In the genomic region with DNA sequence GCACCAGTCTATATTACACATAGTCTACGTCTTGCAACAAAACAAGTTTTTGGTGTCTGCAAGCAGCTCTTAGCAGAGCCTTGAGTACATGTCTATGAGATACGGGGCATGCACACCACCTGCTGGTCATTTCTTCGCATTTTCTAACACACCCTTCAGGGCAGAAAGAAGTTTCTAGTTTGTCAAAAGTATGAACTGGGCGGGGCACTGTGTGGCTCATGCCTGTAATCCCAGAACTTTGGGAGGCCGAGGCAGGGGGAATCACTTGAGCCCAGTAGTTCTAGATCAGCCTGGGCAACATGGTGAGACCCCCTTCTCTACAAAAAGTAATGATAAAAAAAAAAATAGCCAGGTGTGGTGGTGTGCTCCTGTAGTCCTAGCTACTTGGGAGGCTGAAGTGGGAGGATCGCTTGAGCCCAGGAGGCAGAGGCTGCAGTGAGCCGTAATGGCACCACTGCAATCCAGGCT, we compare ENCODE assay signal across 9 cellular contexts.
DNase-seq lines count a peak whose midpoint lies in the region; ATAC-seq and TF ChIP-seq lines count a peak whose summit lies in the region.
"Had no signal": no experiment of that assay in that cellular context is flagged by ENCODE, and none has a peak within 500 bp of the region (broad histone marks: within the 10 kb centered on the region; RNA-seq: fewer than 3 reads in every experiment).

No MANE protein-coding gene starts in this region.

- no peak overlapping the region for H3K4ac ChIP-seq in mesenchymal stem cell (ENCODE audit: low read depth in 1 of 2, low read length in 2 of 2)

- H4K8ac ChIP-seq in mesenchymal stem cell (ENCODE audit: low read length) = peak overlapping the region; percentile 36

- no peak overlapping the region for H2BK5ac ChIP-seq in mesenchymal stem cell (ENCODE audit: low read depth, low read length, poor library complexity, severe bottlenecking)

- CTCF ChIA-PET in activated CD8-positive, alpha-beta T cell treated with anti-CD3 and anti-CD28 coated beads for 36 hours (lab: Charles Lee) = interaction anchor here (0.5 to 10.9 kb wide), 32 partner anchors 11 to 409 kb away, joined by 3 to 153 read pairs (median 4); a partner anchor contains a TSS

- no peak overlapping the region for H3K18ac ChIP-seq in mesenchymal stem cell (ENCODE audit: low read depth in 1 of 2, low read length in 2 of 2)

- H3K9ac ChIP-seq in mesenchymal stem cell (ENCODE audit: low read length) = peak overlapping the region; percentile 52

- TF ChIP-seq CTCF in AG10803 (conservative IDR thresholded peaks at IDR 0.05; ENCODE audit: low read length) = peak; percentile 81
- peak; percentile 86 for TF ChIP-seq CTCF in activated CD8-positive, alpha-beta T cell treated with anti-CD3 and anti-CD28 coated beads for 36 hours (IDR thresholded peaks at IDR 0.05)

- no peak overlapping the region for H2AFZ ChIP-seq in mesenchymal stem cell (ENCODE audit: low read depth, low read length)

- H3K36me3 ChIP-seq in mesenchymal stem cell (ENCODE audit: control insufficient read depth in 1 of 2, insufficient read depth in 2 of 2, low read depth in 1 of 2, low read length in 2 of 2) = no peaks in the 10 kb centered on the region

- H2BK120ac ChIP-seq in mesenchymal stem cell (ENCODE audit: low read depth, low read length) = no peak overlapping the region

- H3K4me1 Mint-ChIP-seq in activated CD8-positive, alpha-beta T cell treated with anti-CD3 and anti-CD28 coated beads for 36 hours (ENCODE audit: low read depth) = peaks cover 32% of the 10 kb centered on the region
- peaks cover 1 to 12% of the 10 kb centered on the region in 2 donors for H3K4me1 Mint-ChIP-seq in effector memory CD8-positive, alpha-beta T cell (ENCODE audit: low read depth in 2 of 2)

- H3K27me3 ChIP-seq in mesenchymal stem cell (ENCODE audit: control insufficient read depth in 1 of 2, insufficient read depth in 1 of 2, low read length in 2 of 2) = peaks cover 5 to 6% of the 10 kb centered on the region in 2 experiments

- H3K4me3 Mint-ChIP-seq in activated CD8-positive, alpha-beta T cell treated with anti-CD3 and anti-CD28 coated beads for 36 hours = no peak overlapping the region
- no peak overlapping the region for H3K4me3 Mint-ChIP-seq in effector memory CD8-positive, alpha-beta T cell

- H3K79me1 ChIP-seq in mesenchymal stem cell (replicated peaks; ENCODE audit: low read length, poor library complexity, severe bottlenecking) = no peaks in the 10 kb centered on the region

- intact Hi-C loops in activated CD8-positive, alpha-beta T cell treated with anti-CD3 and anti-CD28 coated beads for 36 hours (cut with micrococcal nuclease) = loop anchor here (1.0 to 5.0 kb wide), 3 partner anchors 71 to 347 kb away; no protein-coding TSS in a partner anchor

- H3K27ac Mint-ChIP-seq in activated CD8-positive, alpha-beta T cell treated with anti-CD3 and anti-CD28 coated beads for 36 hours = no peak overlapping the region
- no peak overlapping the region for H3K27ac Mint-ChIP-seq in effector memory CD8-positive, alpha-beta T cell

- no peak overlapping the region for H3K27ac ChIP-seq in mesenchymal stem cell (ENCODE audit: low read length, poor library complexity, severe bottlenecking)

- no peaks in the 10 kb centered on the region for H3K9me3 ChIP-seq in mesenchymal stem cell (ENCODE audit: control insufficient read depth, low read length)

- H2BK12ac ChIP-seq in mesenchymal stem cell (ENCODE audit: low read length in 2 of 2) = no peak overlapping the region

- H3K14ac ChIP-seq in mesenchymal stem cell (ENCODE audit: low read length in 2 of 2) = no peak overlapping the region

- H3K9me3 Mint-ChIP-seq in activated CD8-positive, alpha-beta T cell treated with anti-CD3 and anti-CD28 coated beads for 36 hours = no peaks in the 10 kb centered on the region
- no peaks in the 10 kb centered on the region for H3K9me3 Mint-ChIP-seq in effector memory CD8-positive, alpha-beta T cell
- H3K9me3 Mint-ChIP-seq: T-helper 1 cell treated with Interleukin-12 subunit alpha and Interleukin-12 subunit beta and Interleukin-4 antibody, amounts not matched to agents 30 μg/mL and 1 μg/mL, for 36 hours had no signal

- peak; percentile 91 for ATAC-seq in GM18867 (IDR thresholded peaks at IDR 0.05; ENCODE audit: unreplicated experiment)
- ATAC-seq in HG03095 (IDR thresholded peaks at IDR 0.05; ENCODE audit: unreplicated experiment) = peak; percentile 89
- ATAC-seq in activated CD8-positive, alpha-beta T cell treated with anti-CD3 and anti-CD28 coated beads for 36 hours = peak; percentile 95
- peak; percentile 98 for ATAC-seq in effector memory CD8-positive, alpha-beta T cell (replicated peaks)

- peaks cover 11% of the 10 kb centered on the region for H3K27me3 Mint-ChIP-seq in activated CD8-positive, alpha-beta T cell treated with anti-CD3 and anti-CD28 coated beads for 36 hours
- H3K27me3 Mint-ChIP-seq in effector memory CD8-positive, alpha-beta T cell = peaks cover 14 to 37% of the 10 kb centered on the region in 2 donors

- DNase-seq in AG10803 (ENCODE audit: low read depth) = peak; percentile 90
- peak; percentile 78 for DNase-seq in NCI-H82 (lab: John Stamatoyannopoulos, UW)
- DNase-seq in activated CD8-positive, alpha-beta T cell treated with anti-CD3 and anti-CD28 coated beads for 36 hours = peak; percentile 93
- peak; percentile 67 to 73 (median 73) for DNase-seq in effector memory CD8-positive, alpha-beta T cell
- DNase-seq in mesenchymal stem cell = peak; percentile 86
- DNase-seq in stimulated activated CD8-positive, alpha-beta memory T cell treated with anti-CD3 and anti-CD28 coated beads, Interleukin-2, amount 100 ng/mL, for 48 hours (ENCODE audit: low read depth in 2 of 2) = peak; percentile 36 to 54

- POLR2A ChIA-PET in activated CD8-positive, alpha-beta T cell treated with anti-CD3 and anti-CD28 coated beads for 36 hours (lab: Charles Lee) = interaction anchor here (0.6 to 2.8 kb wide), 7 partner anchors 18 to 337 kb away, joined by 3 to 12 read pairs (median 4); no protein-coding TSS in a partner anchor

- H3K36me3 Mint-ChIP-seq in activated CD8-positive, alpha-beta T cell treated with anti-CD3 and anti-CD28 coated beads for 36 hours (ENCODE audit: low read depth) = no peaks in the 10 kb centered on the region
- H3K36me3 Mint-ChIP-seq in effector memory CD8-positive, alpha-beta T cell (ENCODE audit: insufficient read depth) = no peaks in the 10 kb centered on the region

- no peak overlapping the region for H2AK5ac ChIP-seq in mesenchymal stem cell (ENCODE audit: low read length, severe bottlenecking)

- no peak overlapping the region for H3K4me2 ChIP-seq in mesenchymal stem cell (ENCODE audit: low read length, poor library complexity, severe bottlenecking)

- H4K91ac ChIP-seq in mesenchymal stem cell (ENCODE audit: low read length) = no peak overlapping the region

- H3K4me1 ChIP-seq in mesenchymal stem cell (ENCODE audit: control insufficient read depth, insufficient read depth, low read depth, low read length) = peaks cover 5% of the 10 kb centered on the region

- no peak overlapping the region for H2BK15ac ChIP-seq in mesenchymal stem cell (ENCODE audit: low read depth, poor library complexity, severe bottlenecking)

- WGBS in mesenchymal stem cell = 36% methylated on average over 4 of the region's 7 CpGs

- H3K23ac ChIP-seq in mesenchymal stem cell (ENCODE audit: low read length in 2 of 2) = no peak overlapping the region

- no peak overlapping the region for H3K4me3 ChIP-seq in AG10803 (ENCODE audit: low read length)
- H3K4me3 ChIP-seq in mesenchymal stem cell (ENCODE audit: insufficient read depth in 1 of 2, low read depth in 1 of 2, low read length in 2 of 2) = no peak overlapping the region
